11 cellular contexts compared by ENCODE assay signal in the genomic region with DNA sequence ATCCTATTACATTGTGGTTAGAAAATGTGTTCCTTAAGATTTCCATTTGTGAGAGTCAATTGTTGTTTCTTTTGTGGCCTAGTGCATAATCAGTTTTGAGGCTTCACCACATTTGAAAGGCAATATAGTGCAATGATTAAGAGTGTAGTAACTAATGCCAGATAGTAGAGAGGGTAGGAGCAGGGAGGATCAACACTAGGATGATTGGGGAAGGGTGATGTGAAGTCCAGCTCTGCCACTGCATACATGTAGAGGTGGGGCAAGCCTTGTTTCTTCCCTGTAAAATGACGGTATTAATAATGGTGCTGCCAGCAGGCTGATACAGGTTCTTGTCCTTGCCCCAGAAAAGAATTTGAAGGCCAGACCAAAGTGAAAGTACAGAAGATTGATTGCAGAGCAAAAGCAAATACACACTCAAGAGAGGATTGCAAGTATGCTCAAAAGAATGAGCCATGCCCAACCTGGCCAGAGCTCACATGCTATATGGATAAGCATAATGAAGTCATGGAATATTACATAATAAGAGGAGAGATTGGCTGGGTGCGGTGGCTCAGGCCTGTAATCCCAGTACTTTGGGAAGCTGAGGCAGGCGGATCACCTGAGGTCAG. TPM values are rescaled to one million over a fixed set of nuclear protein-coding genes. Genes with fewer than 3 reads are reported as not detected.
DNase-seq lines count a peak whose midpoint lies in the region; ATAC-seq and TF ChIP-seq lines count a peak whose summit lies in the region.
"Had no signal": no experiment of that assay in that cellular context is flagged by ENCODE, and none has a peak within 500 bp of the region (broad histone marks: within the 10 kb centered on the region; RNA-seq: fewer than 3 reads in every experiment).

No MANE protein-coding gene starts in this region.

- 60 to 70% methylated on average over 3 of the region's 3 CpGs for WGBS in upper lobe of left lung, 2 donors

- in situ Hi-C loops in astrocyte of the spinal cord (cut with HindIII; ENCODE audit: low sequenced_read_pairs): no loop called here

- no peaks in the 10 kb centered on the region for H3K9me3 Mint-ChIP-seq in activated naive CD4-positive, alpha-beta T cell treated with anti-CD3 and anti-CD28 coated beads, Interleukin-2, amount 50 U/mL, for 24 hours
- peaks cover 2% of the 10 kb centered on the region for H3K9me3 Mint-ChIP-seq in activated naive CD4-positive, alpha-beta T cell treated with anti-CD3 and anti-CD28 coated beads for 36 hours
- peaks cover 5% of the 10 kb centered on the region for H3K9me3 Mint-ChIP-seq in HFFc6

- peak overlapping the region; percentile 36 for H3K27ac Mint-ChIP-seq in activated naive CD4-positive, alpha-beta T cell treated with anti-CD3 and anti-CD28 coated beads, Interleukin-2, amount 50 U/mL, for 24 hours
- no peak overlapping the region for H3K27ac Mint-ChIP-seq in activated naive CD4-positive, alpha-beta T cell treated with anti-CD3 and anti-CD28 coated beads for 36 hours
- H3K27ac Mint-ChIP-seq in HFFc6: no peak overlapping the region; the same call in 1 of the 2 replicates
- H3K27ac Mint-ChIP-seq: brain had no signal

- ATAC-seq in left lobe of liver (peak; percentile 83), upper lobe of left lung (ENCODE audit: low FRiP score in 2 of 2) (peak; percentile 64 to 90), HG03571 (IDR thresholded peaks at IDR 0.05; ENCODE audit: unreplicated experiment) (no peak), GM21619 (IDR thresholded peaks at IDR 0.05; ENCODE audit: unreplicated experiment) (no peak)

- TF ChIP-seq EP300 in upper lobe of left lung (IDR thresholded peaks at IDR 0.05): no peak

- H3K4me1 ChIP-seq in upper lobe of left lung: peaks cover 48 to 82% (median 66%) of the 10 kb centered on the region in 4 donors

- CTCF ChIA-PET in activated naive CD4-positive, alpha-beta T cell treated with anti-CD3 and anti-CD28 coated beads for 36 hours (lab: Charles Lee): interaction anchor here (0.6 kb wide), 1 partner anchor 373 kb away, joined by 5 read pairs; no protein-coding TSS in a partner anchor

- H3K4me3 ChIP-seq in astrocyte of the spinal cord (ENCODE audit: low read depth, low read length): no peak overlapping the region
- no peak overlapping the region for H3K4me3 ChIP-seq in upper lobe of left lung
- H3K4me3 ChIP-seq: BLaER1, sigmoid colon had no signal

- no peaks in the 10 kb centered on the region for H3K27me3 Mint-ChIP-seq in activated naive CD4-positive, alpha-beta T cell treated with anti-CD3 and anti-CD28 coated beads, Interleukin-2, amount 50 U/mL, for 24 hours
- no peaks in the 10 kb centered on the region for H3K27me3 Mint-ChIP-seq in activated naive CD4-positive, alpha-beta T cell treated with anti-CD3 and anti-CD28 coated beads for 36 hours (ENCODE audit: low read depth)
- H3K27me3 Mint-ChIP-seq in HFFc6 (ENCODE audit: insufficient read depth): no peaks in the 10 kb centered on the region

- peaks cover 45% of the 10 kb centered on the region for H3K36me3 Mint-ChIP-seq in activated naive CD4-positive, alpha-beta T cell treated with anti-CD3 and anti-CD28 coated beads, Interleukin-2, amount 50 U/mL, for 24 hours
- H3K36me3 Mint-ChIP-seq in activated naive CD4-positive, alpha-beta T cell treated with anti-CD3 and anti-CD28 coated beads for 36 hours (ENCODE audit: low read depth): peaks cover 59% of the 10 kb centered on the region
- H3K36me3 Mint-ChIP-seq in HFFc6 (ENCODE audit: low read depth): peaks cover 53% of the 10 kb centered on the region
- H3K36me3 Mint-ChIP-seq: brain had no signal

- peaks cover 0 to 19% (median 7%) of the 10 kb centered on the region in 4 donors for H3K36me3 ChIP-seq in upper lobe of left lung

- intact Hi-C loops in activated naive CD4-positive, alpha-beta T cell treated with anti-CD3 and anti-CD28 coated beads for 36 hours (cut with micrococcal nuclease): no loop called here

- peaks cover 89% of the 10 kb centered on the region for H3K4me1 Mint-ChIP-seq in activated naive CD4-positive, alpha-beta T cell treated with anti-CD3 and anti-CD28 coated beads, Interleukin-2, amount 50 U/mL, for 24 hours
- H3K4me1 Mint-ChIP-seq in activated naive CD4-positive, alpha-beta T cell treated with anti-CD3 and anti-CD28 coated beads for 36 hours (ENCODE audit: low read depth): peaks cover 77% of the 10 kb centered on the region
- H3K4me1 Mint-ChIP-seq in HFFc6 (ENCODE audit: low read depth): peaks cover 68% of the 10 kb centered on the region
- H3K4me1 Mint-ChIP-seq: brain had no signal

- H3K4me3 Mint-ChIP-seq in activated naive CD4-positive, alpha-beta T cell treated with anti-CD3 and anti-CD28 coated beads, Interleukin-2, amount 50 U/mL, for 24 hours: peak overlapping the region; percentile 75
- no peak overlapping the region for H3K4me3 Mint-ChIP-seq in activated naive CD4-positive, alpha-beta T cell treated with anti-CD3 and anti-CD28 coated beads for 36 hours
- no peak overlapping the region; the same call in 1 of the 2 replicates for H3K4me3 Mint-ChIP-seq in HFFc6
- H3K4me3 Mint-ChIP-seq: brain had no signal

- no peak for DNase-seq in activated naive CD4-positive, alpha-beta T cell treated with anti-CD3 and anti-CD28 coated beads for 36 hours
- peak; percentile 37 for DNase-seq in astrocyte of the spinal cord (ENCODE audit: low read depth, low spot score)
- no peak for DNase-seq in left lobe of liver (ENCODE audit: low spot score)
- DNase-seq in upper lobe of left lung: peak in 1 of 2 donors; percentile 79
- DNase-seq in HFFc6: no peak
- DNase-seq: sigmoid colon had no signal

- H3K27me3 ChIP-seq in upper lobe of left lung: no peaks in the 10 kb centered on the region
- H3K27me3 ChIP-seq: BLaER1, sigmoid colon had no signal

- peak overlapping the region; percentile 74 to 80 (median 76) for H3K27ac ChIP-seq in upper lobe of left lung
- H3K27ac ChIP-seq: BLaER1, sigmoid colon had no signal

- TF ChIP-seq POLR2A in upper lobe of left lung (IDR thresholded peaks at IDR 0.05): no peak

- H3K9me3 ChIP-seq in upper lobe of left lung: peaks cover 0 to 2% (median under 1%) of the 10 kb centered on the region in 4 donors
- H3K9me3 ChIP-seq: sigmoid colon had no signal

- TF ChIP-seq CTCF in astrocyte of the spinal cord (IDR thresholded peaks at IDR 0.05; ENCODE audit: low read depth, low read length) (no peak), upper lobe of left lung (IDR thresholded peaks at IDR 0.05) (no peak), HFFc6 (IDR thresholded peaks at IDR 0.05) (no peak)

RNA-seq across cellular contexts. Expression of gene SP100, which starts 8.0 kb away (rescaled TPM):
- 100 to 1,000 TPM; 145 to 151 TPM for total RNA-seq in activated naive CD4-positive, alpha-beta T cell treated with anti-CD3 and anti-CD28 coated beads for 36 hours
- total RNA-seq in left lobe of liver (24.0 TPM), upper lobe of left lung (100 to 1,000 TPM; 117 to 260 (median 153) TPM)
- total RNA-seq in HFFc6 (2021; fragmentation: NEBNext Ultra II Directional; extraction: Animal tissue kit (Norgen Biotek cat#: 25700)): 10 to 100 TPM; 70.5 to 74.9 (median 72.8) TPM

Comparison
In these comparisons a context has a peak if more than half of its experiments do, and no peak if none do; other contexts are left out.
1. ATAC-seq: peak in left lobe of liver (single experiment) and upper lobe of left lung (2 of 2); none in HG03571 (single experiment) and GM21619 (single experiment).